In the genomic region with DNA sequence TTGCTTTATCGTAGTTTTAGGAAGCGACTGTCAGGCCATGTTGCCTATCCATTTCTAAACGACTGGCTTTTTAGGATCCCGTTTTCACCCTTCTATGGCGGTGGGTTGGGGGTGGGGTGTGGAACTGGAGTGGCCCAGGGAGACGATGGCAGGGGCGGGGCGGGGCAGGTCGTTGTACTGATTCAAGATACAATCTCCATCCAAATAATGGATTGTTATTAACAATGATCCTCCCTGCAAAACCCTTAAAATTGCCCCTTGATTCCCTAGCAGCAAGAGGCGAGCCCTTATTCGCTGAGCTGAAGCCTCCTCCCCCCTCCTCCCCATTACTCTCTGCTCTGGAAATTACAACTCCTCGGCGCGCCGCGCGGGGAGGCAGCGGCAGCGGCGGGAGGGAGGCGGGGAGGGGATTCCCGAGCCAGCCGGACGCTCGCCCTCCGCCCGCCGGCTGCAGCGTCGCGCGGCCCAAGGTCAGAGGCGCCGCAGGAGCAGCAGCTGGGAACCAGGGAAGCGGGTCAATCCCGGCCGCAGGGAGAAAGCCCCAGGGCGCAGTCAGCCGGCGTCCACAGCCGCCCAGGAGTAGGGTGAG, we compare ENCODE assay signal across 8 cellular contexts. TPM values are rescaled to one million over a fixed set of nuclear protein-coding genes. Genes with fewer than 3 reads are reported as not detected.
DNase-seq lines count a peak whose midpoint lies in the region; ATAC-seq and TF ChIP-seq lines count a peak whose summit lies in the region.

Gene TRIM67, plus strand, starts transcription at position 348 of the 589 bp plus-strand sequence. CDS start 912 bp downstream, outside the sequence.

- H3K27me3 ChIP-seq in cardiac muscle cell (peaks cover 99% of the 10 kb centered on the region), SK-N-SH (ENCODE audit: insufficient read depth) (peaks cover 40% of the 10 kb centered on the region), right cardiac atrium (ENCODE audit: control insufficient read depth, insufficient read depth) (no peaks in the 10 kb centered on the region), skeletal muscle satellite cell (ENCODE audit: control insufficient read depth, insufficient read depth, low read length) (peaks cover 65% of the 10 kb centered on the region)

- intact Hi-C loops in Right ventricle myocardium inferior (cut with DNase I) (no loop called here), right cardiac atrium (cut with DNase I) (no loop called here)

- no peak for TF ChIP-seq RAD21 in SK-N-SH (IDR thresholded peaks at IDR 0.05; ENCODE audit: low read length)

- H3K4me1 ChIP-seq in cardiac muscle cell (ENCODE audit: low read depth): no peaks in the 10 kb centered on the region
- H3K4me1 ChIP-seq in SK-N-SH (ENCODE audit: control insufficient read depth in 1 of 2, insufficient read depth in 2 of 2, low read depth in 1 of 2, low read length in 1 of 2): peaks cover 0 to 15% of the 10 kb centered on the region in 2 experiments; a peak in 1 of 4 replicates
- peaks cover 4% of the 10 kb centered on the region for H3K4me1 ChIP-seq in right cardiac atrium (ENCODE audit: control insufficient read depth, insufficient read depth, low read length)
- peaks cover 20% of the 10 kb centered on the region for H3K4me1 ChIP-seq in skeletal muscle satellite cell (ENCODE audit: control insufficient read depth, insufficient read depth, low read length)

- H3F3A ChIP-seq in SK-N-SH (replicated peaks; ENCODE audit: insufficient read depth): no peaks in the 10 kb centered on the region

- H3K9me3 ChIP-seq in cardiac muscle cell (ENCODE audit: low read depth): no peaks in the 10 kb centered on the region
- no peaks in the 10 kb centered on the region for H3K9me3 ChIP-seq in SK-N-SH
- no peaks in the 10 kb centered on the region for H3K9me3 ChIP-seq in right cardiac atrium (ENCODE audit: control insufficient read depth, low read length)
- no peaks in the 10 kb centered on the region for H3K9me3 ChIP-seq in skeletal muscle satellite cell (replicated peaks; ENCODE audit: low read length)

- TF ChIP-seq EP300 in SK-N-SH (IDR thresholded peaks at IDR 0.05; ENCODE audit: borderline replicate concordance in 1 of 2, low read depth in 1 of 2, low read length in 1 of 2): no peak

- H3K4me2 ChIP-seq in SK-N-SH (peak within 1 kb of the TSS; percentile 89), skeletal muscle satellite cell (ENCODE audit: low read length) (peak within 1 kb of the TSS; percentile 84)

- H3K9me2 ChIP-seq in SK-N-SH: no peaks in the 10 kb centered on the region

- TF ChIP-seq CTCF in cardiac muscle cell (IDR thresholded peaks at IDR 0.05; ENCODE audit: low read depth, low read length) (no peak), SK-N-SH (IDR thresholded peaks at IDR 0.05) (no peak)

- WGBS in SK-N-SH (ENCODE audit: low lambda C conversion rate): 10% methylated on average over 17 of the region's 41 CpGs
- under 1% methylated on average over 41 of the region's 41 CpGs for WGBS in right cardiac atrium

- H3K4me3 ChIP-seq in cardiac muscle cell (peak within 1 kb of the TSS; percentile 40), SK-N-SH (ENCODE audit: low read depth in 2 of 2, low read length in 1 of 2) (peak within 1 kb of the TSS; percentile 36 to 64), right cardiac atrium (ENCODE audit: low read length) (peak within 1 kb of the TSS; percentile 56), skeletal muscle satellite cell (ENCODE audit: low read length) (peak within 1 kb of the TSS; percentile 61)

- ATAC-seq in Right ventricle myocardium inferior (no peak), right cardiac atrium (peak; percentile 40 to 64), HG03460 (IDR thresholded peaks at IDR 0.05; ENCODE audit: unreplicated experiment) (no peak)

- no peaks in the 10 kb centered on the region for H4K20me1 ChIP-seq in SK-N-SH (ENCODE audit: insufficient read depth)

- H3K36me3 ChIP-seq in cardiac muscle cell (no peaks in the 10 kb centered on the region), SK-N-SH (replicated peaks in 1 of 2; ENCODE audit: control insufficient read depth in 1 of 2, insufficient read depth in 2 of 2, low read length in 1 of 2) (no peaks in the 10 kb centered on the region), skeletal muscle satellite cell (ENCODE audit: insufficient read depth, low read length) (no peaks in the 10 kb centered on the region)

- no peak within 1 kb of the TSS for H2AFZ ChIP-seq in SK-N-SH (ENCODE audit: low read depth)

- POLR2A ChIA-PET in SK-N-SH (lab: Yijun Ruan, JAX): interaction anchor here (0.6 kb wide), 1 partner anchor 58 kb away, joined by 3 read pairs; no protein-coding TSS in a partner anchor

- CTCF ChIA-PET in SK-N-SH (lab: Yijun Ruan, JAX): interaction anchor here (0.8 to 1.7 kb wide), 4 partner anchors 9 to 365 kb away, joined by 3 to 6 read pairs (median 4); no protein-coding TSS in a partner anchor

- no peak within 1 kb of the TSS for H3K9ac ChIP-seq in SK-N-SH
- no peak within 1 kb of the TSS for H3K9ac ChIP-seq in skeletal muscle satellite cell (ENCODE audit: low read depth, low read length)

- DNase-seq in cardiac muscle cell (ENCODE audit: low read depth in 1 of 2, low spot score in 1 of 2) (peak; percentile 29 to 77), Right ventricle myocardium inferior (ENCODE audit: missing footprints) (no peak), SK-N-SH (peak; percentile 88), right cardiac atrium (peak in 1 of 3 donors; percentile 40), OCI-M2 (lab: John Stamatoyannopoulos, UW; ENCODE audit: unreplicated experiment) (no peak), cerebellar nuclear complex (lab: John Stamatoyannopoulos, UW) (no peak)

- no peaks in the 10 kb centered on the region for H3K79me2 ChIP-seq in SK-N-SH (ENCODE audit: insufficient read depth)

- H3K27ac ChIP-seq in cardiac muscle cell (no peak within 1 kb of the TSS), SK-N-SH (ENCODE audit: low read depth in 2 of 2, low read length in 1 of 2) (no peak within 1 kb of the TSS), right cardiac atrium (ENCODE audit: low read length) (no peak within 1 kb of the TSS)

TF ChIP-seq in SK-N-SH, 30 proteins besides CTCF, POLR2A, EP300 and RAD21:
- no peak for TF ChIP-seq RFX5 (IDR thresholded peaks at IDR 0.05; ENCODE audit: low read length)
- TF ChIP-seq SIN3A (IDR thresholded peaks at IDR 0.05; ENCODE audit: borderline replicate concordance, low read depth, low read length): no peak

RNA-seq across cellular contexts. Expression of gene TRIM67, which starts in this region (rescaled TPM):
- total RNA-seq in cardiac muscle cell (0.06 TPM in 1 of 2 replicates, not detected in the other), Right ventricle myocardium inferior (0.11 TPM), right cardiac atrium (under 1 TPM; 0.06 to 0.34 (median 0.10) TPM)
- polyA plus RNA-seq in cardiac muscle cell (not detected in 2 replicates), SK-N-SH (2012; rRNA removed) (not detected in 2 replicates), right cardiac atrium (0.09 TPM)
- polyA plus RNA-seq in SK-N-SH (2012; cell fraction: cytosol; rRNA removed): 0.01 TPM in 1 of 2 replicates, not detected in the other
- 0.01 and 0.02 TPM in 2 replicates for polyA plus RNA-seq in SK-N-SH (2012; cell fraction: nucleus; rRNA removed)
- not detected in 2 replicates for total RNA-seq in skeletal muscle satellite cell (2012; rRNA removed)

Comparison
In these comparisons a context has a peak if more than half of its experiments do, and no peak if none do; other contexts are left out.
1. Peak in DNase-seq and H3K4me3 ChIP-seq in cardiac muscle cell; RNA of the gene not detected or under 1 TPM.
2. Peak in DNase-seq, H3K4me3 ChIP-seq and H3K4me2 ChIP-seq in SK-N-SH; RNA of the gene not detected or under 1 TPM.
3. Peak in ATAC-seq and H3K4me3 ChIP-seq in right cardiac atrium; RNA of the gene not detected or under 1 TPM.